In genomic region chr12:11555743-11556625, GRCh38 we compare ENCODE assay signal across 9 cellular contexts.
DNase-seq lines count a peak whose midpoint lies in the region; ATAC-seq and TF ChIP-seq lines count a peak whose summit lies in the region.
"Had no signal": no experiment of that assay in that cellular context is flagged by ENCODE, and none has a peak within 500 bp of the region (broad histone marks: within the 10 kb centered on the region; RNA-seq: fewer than 3 reads in every experiment).

No MANE protein-coding gene starts in this region.

- no peaks in the 10 kb centered on the region for H3K9me3 Mint-ChIP-seq in CD4-positive, alpha-beta memory T cell
- no peaks in the 10 kb centered on the region for H3K9me3 Mint-ChIP-seq in glutamatergic neuron (ENCODE audit: unreplicated experiment)

- CTCF ChIA-PET in CD4-positive, alpha-beta memory T cell (lab: Charles Lee; ENCODE audit: partially characterized antibody), result interaction anchor here (0.6 to 4.9 kb wide), 11 partner anchors 10 to 1079 kb away, joined by 3 to 30 read pairs (median 3); no protein-coding TSS in a partner anchor

- ATAC-seq in HG03432 (IDR thresholded peaks at IDR 0.05; ENCODE audit: unreplicated experiment), result no peak
- ATAC-seq in HG02884 (IDR thresholded peaks at IDR 0.05; ENCODE audit: unreplicated experiment), result no peak

- no peaks in the 10 kb centered on the region for H3K9me3 ChIP-seq in CD4-positive, alpha-beta memory T cell (ENCODE audit: control insufficient read depth in 1 of 2, low read length in 2 of 2)
- no peaks in the 10 kb centered on the region for H3K9me3 ChIP-seq in adipocyte (ENCODE audit: control insufficient read depth, low read length)
- no peaks in the 10 kb centered on the region for H3K9me3 ChIP-seq in mucosa of rectum (ENCODE audit: control insufficient read depth in 2 of 2, low read length in 2 of 2)

- H3K9ac ChIP-seq in adipocyte (ENCODE audit: low read length) (peak overlapping the region; percentile 17), mucosa of rectum (ENCODE audit: low read depth in 1 of 2, low read length in 2 of 2) (peak overlapping the region; percentile 5 to 56)

- peaks cover 18 to 29% (median 21%) of the 10 kb centered on the region in 4 donors for H3K4me1 Mint-ChIP-seq in CD4-positive, alpha-beta memory T cell
- H3K4me1 Mint-ChIP-seq in glutamatergic neuron (ENCODE audit: low read depth, unreplicated experiment), result no peaks in the 10 kb centered on the region

- no peak for TF ChIP-seq CTCF in glutamatergic neuron (IDR thresholded peaks at IDR 0.05; ENCODE audit: partially characterized antibody, unreplicated experiment)

- intact Hi-C loops in CD4-positive, alpha-beta memory T cell (cut with micrococcal nuclease), result no loop called here

- H3K36me3 ChIP-seq in CD4-positive, alpha-beta memory T cell (ENCODE audit: insufficient read depth, low read length), result no peaks in the 10 kb centered on the region
- H3K36me3 ChIP-seq in adipocyte (ENCODE audit: control insufficient read depth, insufficient read depth, low read length, severe bottlenecking), result no peaks in the 10 kb centered on the region
- no peaks in the 10 kb centered on the region for H3K36me3 ChIP-seq in mucosa of rectum (ENCODE audit: control insufficient read depth in 2 of 2, insufficient read depth in 2 of 2, low read length in 2 of 2)

- peak overlapping the region; percentile 57 to 84 (median 80) for H3K4me3 Mint-ChIP-seq in CD4-positive, alpha-beta memory T cell
- no peak overlapping the region for H3K4me3 Mint-ChIP-seq in glutamatergic neuron (ENCODE audit: unreplicated experiment)

- H3K27me3 Mint-ChIP-seq in CD4-positive, alpha-beta memory T cell, result no peaks in the 10 kb centered on the region
- peaks cover 3% of the 10 kb centered on the region for H3K27me3 Mint-ChIP-seq in glutamatergic neuron (ENCODE audit: unreplicated experiment)

- H3K27ac ChIP-seq in CD4-positive, alpha-beta memory T cell (ENCODE audit: low read depth, low read length), result peak overlapping the region; percentile 18
- peak overlapping the region; percentile 3 to 59 for H3K27ac ChIP-seq in mucosa of rectum (ENCODE audit: low read depth in 2 of 2, low read length in 2 of 2)
- H3K27ac ChIP-seq: RWPE1 had no signal

- H3K36me3 Mint-ChIP-seq in CD4-positive, alpha-beta memory T cell, result no peaks in the 10 kb centered on the region
- H3K36me3 Mint-ChIP-seq in glutamatergic neuron (ENCODE audit: unreplicated experiment), result no peaks in the 10 kb centered on the region

- DNase-seq in CD4-positive, alpha-beta memory T cell, result peak; percentile 36 to 75 (median 44)
- DNase-seq in HT-29 (ENCODE audit: low spot score) (peak; percentile 19), adipocyte (ENCODE audit: low read depth) (no peak), hippocampal formation (lab: John Stamatoyannopoulos, UW) (no peak), glutamatergic neuron (no peak)

- POLR2A ChIA-PET in CD4-positive, alpha-beta memory T cell (lab: Charles Lee; ENCODE audit: partially characterized antibody), result interaction anchor here (1.0 to 2.6 kb wide), 2 partner anchors 11 to 454 kb away, joined by 3 to 21 read pairs; no protein-coding TSS in a partner anchor

- H3K4me3 ChIP-seq in CD4-positive, alpha-beta memory T cell (ENCODE audit: low read length in 2 of 2), result no peak overlapping the region
- H3K4me3 ChIP-seq in adipocyte (ENCODE audit: low read length) (peak overlapping the region; percentile 70), mucosa of rectum (ENCODE audit: low read length in 2 of 2) (peak overlapping the region; percentile 60 to 73)

- no peaks in the 10 kb centered on the region for H3K27me3 ChIP-seq in CD4-positive, alpha-beta memory T cell (ENCODE audit: insufficient read depth, low read length)
- H3K27me3 ChIP-seq in adipocyte (replicated peaks; ENCODE audit: control insufficient read depth, insufficient read depth, low read length), result no peaks in the 10 kb centered on the region
- H3K27me3 ChIP-seq in mucosa of rectum (ENCODE audit: control insufficient read depth in 2 of 2, insufficient read depth in 2 of 2, low read length in 2 of 2), result no peaks in the 10 kb centered on the region

- peaks cover 24% of the 10 kb centered on the region for H3K4me1 ChIP-seq in CD4-positive, alpha-beta memory T cell (ENCODE audit: insufficient read depth, low read length)
- H3K4me1 ChIP-seq in adipocyte (ENCODE audit: control insufficient read depth, insufficient read depth, low read length), result peaks cover 13% of the 10 kb centered on the region
- H3K4me1 ChIP-seq in mucosa of rectum (ENCODE audit: control insufficient read depth in 2 of 2, insufficient read depth in 2 of 2, low read length in 2 of 2), result peaks cover 3 to 8% of the 10 kb centered on the region in 2 donors

- peak overlapping the region; percentile 68 to 91 (median 83) for H3K27ac Mint-ChIP-seq in CD4-positive, alpha-beta memory T cell
- H3K27ac Mint-ChIP-seq in glutamatergic neuron (ENCODE audit: unreplicated experiment), result no peak overlapping the region

Comparison
In these comparisons a context has a peak if more than half of its experiments do, and no peak if none do; other contexts are left out.
1. DNase-seq: peak in CD4-positive, alpha-beta memory T cell (5 of 5) and HT-29 (single experiment); none in adipocyte (single experiment), hippocampal formation (0 of 2) and glutamatergic neuron (single experiment).
2. H3K4me3 ChIP-seq: peak in adipocyte (single experiment) and mucosa of rectum (2 of 2); none in CD4-positive, alpha-beta memory T cell (0 of 2).